In the genomic region with DNA sequence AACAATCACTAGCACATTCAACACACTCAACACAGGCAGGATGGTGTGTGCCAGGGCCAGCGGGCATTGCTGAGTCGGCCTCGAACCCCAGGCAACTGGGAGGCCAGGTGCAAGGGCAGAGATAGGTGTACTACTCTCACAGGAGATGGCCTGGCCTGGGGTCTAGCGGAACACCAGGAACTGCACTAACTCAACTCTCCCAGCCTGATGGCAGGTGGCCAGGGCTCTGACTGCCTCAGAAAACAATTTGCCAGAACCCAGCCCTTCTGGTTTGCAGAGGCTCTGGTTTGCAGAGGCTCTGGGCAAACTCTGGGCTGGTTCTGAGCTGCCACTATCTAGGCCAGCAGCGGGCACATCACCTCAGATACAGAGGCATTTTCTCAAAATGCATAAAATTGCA, we compare ENCODE assay signal across 16 cellular contexts.
DNase-seq lines count a peak whose midpoint lies in the region; ATAC-seq and TF ChIP-seq lines count a peak whose summit lies in the region.
"Had no signal": no experiment of that assay in that cellular context is flagged by ENCODE, and none has a peak within 500 bp of the region (broad histone marks: within the 10 kb centered on the region; RNA-seq: fewer than 3 reads in every experiment).

No MANE protein-coding gene starts in this region.

- TF ChIP-seq CTCF in right atrium auricular region (IDR thresholded peaks at IDR 0.05) (no peak), gastroesophageal sphincter (IDR thresholded peaks at IDR 0.05) (no peak)

- peak; percentile 7 for DNase-seq in NCI-H82 (lab: John Stamatoyannopoulos, UW)
- DNase-seq in NCI-H82 treated with DMSO at 0.1 percent for 48 hours (lab: John Stamatoyannopoulos, UW; ENCODE audit: unreplicated experiment) = no peak
- DNase-seq in SHP77 (lab: John Stamatoyannopoulos, UW) = peak; percentile 18 to 24
- DNase-seq in right atrium auricular region (ENCODE audit: low spot score) = peak; percentile 63
- DNase-seq in substantia nigra (lab: John Stamatoyannopoulos, UW) = peak in 30 of 49 donors; percentile 14 to 80 (median 57)
- no peak for DNase-seq in NK-92 (lab: John Stamatoyannopoulos, UW; ENCODE audit: unreplicated experiment)
- DNase-seq: activated naive CD8-positive, alpha-beta T cell treated with anti-CD3 and anti-CD28 coated beads, Interleukin-2, amount 10 ng/mL, durations not matched to agents 7 days and 5 days; activated T-cell treated with anti-CD3 and anti-CD28 coated beads, Interleukin-2, amount 50 U/mL, for 24 hours; effector memory CD4-positive, alpha-beta T cell; naive thymus-derived CD8-positive, alpha-beta T cell; NCI-H1092; NCI-H2227 treated with DMSO at 0.1 percent for 48 hours had no signal

- ATAC-seq in gastroesophageal sphincter (no peak), HG03469 (IDR thresholded peaks at IDR 0.05; ENCODE audit: unreplicated experiment) (no peak)
- ATAC-seq: left lobe of liver; naive thymus-derived CD8-positive, alpha-beta T cell had no signal

- H3K36me3 ChIP-seq in right atrium auricular region (no peaks in the 10 kb centered on the region), gastroesophageal sphincter (no peaks in the 10 kb centered on the region)
- H3K36me3 ChIP-seq: vagina had no signal

- TF ChIP-seq EP300 in gastroesophageal sphincter (IDR thresholded peaks at IDR 0.05) = no peak

- H3K27me3 ChIP-seq in right atrium auricular region (no peaks in the 10 kb centered on the region), gastroesophageal sphincter (no peaks in the 10 kb centered on the region)
- H3K27me3 ChIP-seq: vagina had no signal

- H3K9me3 ChIP-seq in right atrium auricular region = no peaks in the 10 kb centered on the region
- no peaks in the 10 kb centered on the region for H3K9me3 ChIP-seq in gastroesophageal sphincter
- H3K9me3 ChIP-seq: vagina had no signal

- H3K27ac ChIP-seq in right atrium auricular region = peak overlapping the region in 1 of 2 donors; percentile 16
- H3K27ac ChIP-seq in substantia nigra (ENCODE audit: low read depth, low read length, poor library complexity, severe bottlenecking) = peak overlapping the region; percentile 9
- no peak overlapping the region for H3K27ac ChIP-seq in gastroesophageal sphincter
- H3K27ac ChIP-seq: vagina had no signal

- H3K4me3 ChIP-seq in right atrium auricular region (no peak overlapping the region), gastroesophageal sphincter (no peak overlapping the region)
- H3K4me3 ChIP-seq: vagina had no signal

- peaks cover 0 to 13% of the 10 kb centered on the region in 2 donors for H3K4me1 ChIP-seq in right atrium auricular region
- peaks cover 0 to 10% (median 3%) of the 10 kb centered on the region in 3 donors for H3K4me1 ChIP-seq in gastroesophageal sphincter
- H3K4me1 ChIP-seq: vagina had no signal

- 63 to 75% methylated on average over 1 of the region's 5 CpGs for whole genome bisulfite sequencing in gastroesophageal sphincter (ENCODE audit: low coverage in 1 of 2), 2 donors

- no peak for TF ChIP-seq POLR2A in gastroesophageal sphincter (IDR thresholded peaks at IDR 0.05)

Comparison
In these comparisons a context has a peak if more than half of its experiments do, and no peak if none do; other contexts are left out.
1. DNase-seq: peak in NCI-H82 (single experiment), SHP77 (2 of 2), right atrium auricular region (single experiment) and substantia nigra (30 of 49); none in NCI-H82 treated with DMSO at 0.1 percent for 48 hours (single experiment) and NK-92 (single experiment).